Comparison of ENCODE assay signal across 2 cellular contexts in the genomic region with DNA sequence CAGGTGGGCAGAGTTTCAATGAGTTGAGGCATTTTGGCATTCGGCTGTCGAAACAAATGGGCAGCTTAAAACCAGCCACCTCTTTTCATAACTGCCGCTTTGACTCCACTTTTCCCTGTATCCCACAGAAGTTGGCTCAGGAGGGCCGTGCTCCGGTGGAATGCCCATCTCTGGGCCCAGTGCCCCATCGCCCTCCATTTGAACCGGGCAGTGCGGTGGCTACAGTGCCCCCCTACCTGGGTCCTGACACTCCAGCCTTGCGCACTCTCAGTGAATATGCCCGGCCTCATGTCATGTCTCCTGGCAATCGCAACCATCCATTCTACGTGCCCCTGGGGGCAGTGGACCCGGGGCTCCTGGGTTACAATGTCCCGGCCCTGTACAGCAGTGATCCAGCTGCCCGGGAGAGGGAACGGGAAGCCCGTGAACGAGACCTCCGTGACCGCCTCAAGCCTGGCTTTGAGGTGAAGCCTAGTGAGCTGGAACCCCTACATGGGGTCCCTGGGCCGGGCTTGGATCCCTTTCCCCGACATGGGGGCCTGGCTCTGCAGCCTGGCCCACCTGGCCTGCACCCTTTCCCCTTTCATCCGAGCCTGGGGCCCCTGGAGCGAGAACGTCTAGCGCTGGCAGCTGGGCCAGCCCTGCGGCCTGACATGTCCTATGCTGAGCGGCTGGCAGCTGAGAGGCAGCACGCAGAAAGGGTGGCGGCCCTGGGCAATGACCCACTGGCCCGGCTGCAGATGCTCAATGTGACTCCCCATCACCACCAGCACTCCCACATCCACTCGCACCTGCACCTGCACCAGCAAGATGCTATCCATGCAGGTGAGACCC.
TF ChIP-seq lines count a peak whose summit lies in the region.

No MANE protein-coding gene starts in this region.

TF ChIP-seq in SK-N-SH, 30 proteins besides CTCF, POLR2A, EP300 and RAD21 (continued from another document):
- TF ChIP-seq NRF1 (IDR thresholded peaks at IDR 0.05; ENCODE audit: low read depth, low read length): no peak

TF ChIP-seq in SK-N-SH treated with all-trans-retinoic acid at 6 μM for 48 hours, 23 proteins besides CTCF, POLR2A, EP300 and RAD21 (continued from another document):
- TF ChIP-seq ARNTL (CRISPR knock-in tag; IDR thresholded peaks at IDR 0.05; ENCODE audit: borderline replicate concordance, low read depth) (no peak), ZNF565 (CRISPR knock-in tag; conservative IDR thresholded peaks at IDR 0.05; ENCODE audit: low read depth) (no peak), ZC3H10 (CRISPR knock-in tag; IDR thresholded peaks at IDR 0.05) (no peak), BACH2 (CRISPR knock-in tag; IDR thresholded peaks at IDR 0.05; ENCODE audit: borderline replicate concordance) (no peak), ZNF70 (CRISPR knock-in tag; IDR thresholded peaks at IDR 0.05) (no peak), ESRRG (CRISPR knock-in tag; IDR thresholded peaks at IDR 0.05) (no peak)
- TF ChIP-seq, protein P1, sequence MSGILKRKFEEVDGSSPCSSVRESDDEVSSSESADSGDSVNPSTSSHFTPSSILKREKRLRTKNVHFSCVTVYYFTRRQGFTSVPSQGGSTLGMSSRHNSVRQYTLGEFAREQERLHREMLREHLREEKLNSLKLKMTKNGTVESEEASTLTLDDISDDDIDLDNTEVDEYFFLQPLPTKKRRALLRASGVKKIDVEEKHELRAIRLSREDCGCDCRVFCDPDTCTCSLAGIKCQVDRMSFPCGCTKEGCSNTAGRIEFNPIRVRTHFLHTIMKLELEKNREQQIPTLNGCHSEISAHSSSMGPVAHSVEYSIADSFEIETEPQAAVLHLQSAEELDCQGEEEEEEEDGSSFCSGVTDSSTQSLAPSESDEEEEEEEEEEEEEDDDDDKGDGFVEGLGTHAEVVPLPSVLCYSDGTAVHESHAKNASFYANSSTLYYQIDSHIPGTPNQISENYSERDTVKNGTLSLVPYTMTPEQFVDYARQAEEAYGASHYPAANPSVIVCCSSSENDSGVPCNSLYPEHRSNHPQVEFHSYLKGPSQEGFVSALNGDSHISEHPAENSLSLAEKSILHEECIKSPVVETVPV (CRISPR knock-in tag; IDR thresholded peaks at IDR 0.05): no peak
TF ChIP-seq in SK-N-SH treated with all-trans-retinoic acid at 6 μM for 48 hours: peak in this region for 0.
